In genomic region chr1:154626456-154627246, GRCh38 we compare ENCODE assay signal across 8 cellular contexts. TPM values are rescaled to one million over a fixed set of nuclear protein-coding genes. Genes with fewer than 3 reads are reported as not detected.
DNase-seq lines count a peak whose midpoint lies in the region; ATAC-seq and TF ChIP-seq lines count a peak whose summit lies in the region.

No MANE protein-coding gene starts in this region.

- H4K20me1 ChIP-seq in OCI-LY3 (ENCODE audit: insufficient read depth, low read length): peaks cover 43% of the 10 kb centered on the region

- intact Hi-C loops in CD4-positive, alpha-beta T cell (cut with DNase I, micrococcal nuclease): loop anchor here (1.0 to 5.0 kb wide), 3 partner anchors 17 to 69 kb away; partner anchors contain the start of genes ADAR (in 1 of the 2) and UBE2Q1 (in 1 of the 2)

- CTCF ChIA-PET in CD4-positive, alpha-beta T cell (lab: Charles Lee): interaction anchor here (1.3 to 2.2 kb wide), 2 partner anchors 17 to 19 kb away, joined by 3 to 7 read pairs; no protein-coding TSS in a partner anchor

- H3K36me3 Mint-ChIP-seq in CD4-positive, alpha-beta T cell (ENCODE audit: low read depth): peaks cover 67% of the 10 kb centered on the region

- H3K4me2 ChIP-seq in OCI-LY3 (ENCODE audit: low read length): peak overlapping the region; percentile 96

- H3K27me3 ChIP-seq in CD4-positive, alpha-beta T cell (ENCODE audit: control insufficient read depth, insufficient read depth, low read length): no peaks in the 10 kb centered on the region
- no peaks in the 10 kb centered on the region for H3K27me3 ChIP-seq in OCI-LY3 (ENCODE audit: low read depth, low read length)
- H3K27me3 ChIP-seq in mononuclear cell (ENCODE audit: insufficient read depth, low read length): peaks cover 3% of the 10 kb centered on the region

- no peaks in the 10 kb centered on the region for H3K27me3 Mint-ChIP-seq in CD4-positive, alpha-beta T cell

- peak; percentile 21 for ATAC-seq in CD4-positive, alpha-beta T cell (ENCODE audit: poor library complexity)
- ATAC-seq in GM21619 (IDR thresholded peaks at IDR 0.05; ENCODE audit: unreplicated experiment) (peak; percentile 20), HG03378 (IDR thresholded peaks at IDR 0.05; ENCODE audit: unreplicated experiment) (no peak)

- peaks cover 7% of the 10 kb centered on the region for H3K9me3 ChIP-seq in CD4-positive, alpha-beta T cell (ENCODE audit: control insufficient read depth, low read length)
- H3K9me3 ChIP-seq in OCI-LY3 (ENCODE audit: insufficient read depth, low read length): no peaks in the 10 kb centered on the region
- no peaks in the 10 kb centered on the region for H3K9me3 ChIP-seq in mononuclear cell (ENCODE audit: low read depth, low read length)

- H3K27ac ChIP-seq in CD4-positive, alpha-beta T cell (ENCODE audit: low read depth, low read length): peak overlapping the region; percentile 91
- peak overlapping the region; percentile 60 for H3K27ac ChIP-seq in OCI-LY3 (ENCODE audit: low read length)
- peak overlapping the region; percentile 88 to 96 for H3K27ac ChIP-seq in coronary artery

- H3K4me1 ChIP-seq in OCI-LY3 (ENCODE audit: low read length): peaks cover 19% of the 10 kb centered on the region
- peaks cover 40% of the 10 kb centered on the region for H3K4me1 ChIP-seq in mononuclear cell (ENCODE audit: insufficient read depth, low read length)

- DNase-seq in CD4-positive, alpha-beta T cell: peak in 2 of 10 experiments; percentile 3 to 5
- DNase-seq in coronary artery (ENCODE audit: low spot score): no peak
- DNase-seq in NCI-H1092 treated with DMSO at 0.1 percent for 48 hours (lab: John Stamatoyannopoulos, UW): no peak
- DNase-seq in HCEC 1CT: no peak

- H3K9me3 Mint-ChIP-seq in CD4-positive, alpha-beta T cell: peaks cover 4% of the 10 kb centered on the region

- peak overlapping the region; percentile 92 for H3K9ac ChIP-seq in OCI-LY3 (ENCODE audit: low read length)

- peaks cover 54% of the 10 kb centered on the region for H3K4me1 Mint-ChIP-seq in CD4-positive, alpha-beta T cell (ENCODE audit: low read depth)

- TF ChIP-seq CTCF in CD4-positive, alpha-beta T cell (IDR thresholded peaks at IDR 0.05): no peak
- TF ChIP-seq CTCF in OCI-LY3 (IDR thresholded peaks at IDR 0.05; ENCODE audit: low read depth, low read length) (no peak), coronary artery (IDR thresholded peaks at IDR 0.05) (no peak)

- peak overlapping the region; percentile 99 for H3K27ac Mint-ChIP-seq in CD4-positive, alpha-beta T cell

- H2AFZ ChIP-seq in OCI-LY3 (ENCODE audit: low read depth, low read length): no peak overlapping the region

- POLR2A ChIA-PET in CD4-positive, alpha-beta T cell (lab: Charles Lee): interaction anchor here (0.8 to 4.4 kb wide), 8 partner anchors 8 to 328 kb away, joined by 3 to 53 read pairs (median 4); partner anchors contain the start of genes ADAR and PMVK

- H3K36me3 ChIP-seq in OCI-LY3 (replicated peaks; ENCODE audit: low read depth, low read length): peaks cover 16% of the 10 kb centered on the region

- peaks cover 64% of the 10 kb centered on the region for H3K79me2 ChIP-seq in OCI-LY3 (ENCODE audit: low read length)

- H3K4me3 ChIP-seq in OCI-LY3 (ENCODE audit: low read length) (peak overlapping the region; percentile 89), coronary artery (peak overlapping the region; percentile 99), mononuclear cell (ENCODE audit: low read length) (peak overlapping the region; percentile 83)

- peak overlapping the region; percentile 95 for H3K4me3 Mint-ChIP-seq in CD4-positive, alpha-beta T cell

RNA-seq across cellular contexts. Expression of gene ADAR, which starts 18.7 kb away (rescaled TPM):
- total RNA-seq in CD4-positive, alpha-beta T cell: 100 to 1,000 TPM; 206 to 210 TPM
- 169 TPM for total RNA-seq in mononuclear cell

RNA-seq across cellular contexts. Expression of gene CHRNB2, which starts 59.1 kb away (rescaled TPM):
- not detected for total RNA-seq in CD4-positive, alpha-beta T cell
- total RNA-seq in mononuclear cell: not detected
